16 cellular contexts compared by ENCODE assay signal in the genomic region with DNA sequence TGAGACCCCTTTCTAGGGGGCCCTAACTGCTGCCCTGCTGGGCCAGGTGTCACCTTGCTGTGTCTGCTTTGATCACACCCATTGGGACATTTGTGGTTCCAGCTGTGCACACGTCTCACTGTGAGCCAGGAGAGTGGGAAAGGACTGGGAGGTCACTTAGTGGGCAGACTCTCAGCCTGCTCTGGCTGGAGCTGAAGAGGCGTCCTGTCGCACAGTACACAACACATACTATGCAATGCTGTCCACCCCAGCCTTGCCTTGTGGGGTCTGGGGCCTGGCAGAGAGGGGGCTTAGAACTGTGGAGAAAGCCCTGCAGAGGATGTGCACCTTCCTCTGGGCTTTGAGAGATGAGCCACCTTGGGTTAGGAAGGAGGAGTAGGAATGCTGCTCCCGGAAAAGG. TPM values are rescaled to one million over a fixed set of nuclear protein-coding genes. Genes with fewer than 3 reads are reported as not detected.
DNase-seq lines count a peak whose midpoint lies in the region; ATAC-seq and TF ChIP-seq lines count a peak whose summit lies in the region.
"Had no signal": no experiment of that assay in that cellular context is flagged by ENCODE, and none has a peak within 500 bp of the region (broad histone marks: within the 10 kb centered on the region; RNA-seq: fewer than 3 reads in every experiment).

No MANE protein-coding gene starts in this region.

- H3K79me1 ChIP-seq in neuronal stem cell (ENCODE audit: low read depth, low read length) (no peaks in the 10 kb centered on the region), trophoblast cell (ENCODE audit: low read length) (no peaks in the 10 kb centered on the region)

- H2BK120ac ChIP-seq in neuronal stem cell (ENCODE audit: low read depth, low read length), result no peak overlapping the region
- H2BK120ac ChIP-seq in trophoblast cell (ENCODE audit: insufficient read depth, low read length, poor library complexity), result no peak overlapping the region

- ATAC-seq in DND-41 (ENCODE audit: insufficient read depth, low read depth) (0 out of 3 replicates have a peak, but pooled peaks have one; percentile 9), HG03139 (IDR thresholded peaks at IDR 0.05; ENCODE audit: unreplicated experiment) (no peak)
- ATAC-seq: CD8-positive, alpha-beta T cell had no signal

- WGBS in neuronal stem cell (ENCODE audit: extremely low coverage in 2 of 2, insufficient read length in 2 of 2, insufficient replicate concordance in 1 of 2), 2 donors, result no CpG with 5 or more reads among the region's 4 CpGs
- WGBS in trophoblast cell (ENCODE audit: extremely low coverage, insufficient coverage, insufficient read length), result no CpG with 5 or more reads among the region's 4 CpGs

- no peaks in the 10 kb centered on the region for H3K79me2 ChIP-seq in DND-41 (ENCODE audit: insufficient read depth, low read length)
- H3K79me2 ChIP-seq in trophoblast cell (ENCODE audit: control insufficient read depth, insufficient read depth, low read length, poor library complexity), result no peaks in the 10 kb centered on the region

- H3K4me1 Mint-ChIP-seq in activated naive CD8-positive, alpha-beta T cell (ENCODE audit: low read depth), result peaks cover 1% of the 10 kb centered on the region
- H3K4me1 Mint-ChIP-seq in activated naive CD8-positive, alpha-beta T cell treated with anti-CD3 and anti-CD28 coated beads for 36 hours, result peaks cover 3% of the 10 kb centered on the region
- peaks cover 46% of the 10 kb centered on the region for H3K4me1 Mint-ChIP-seq in dendritic cell treated with granulocyte-macrophage colony-stimulating factor and Interleukin-4, amounts not matched to agents 40 ng/mL and 50 ng/mL, for 4 days (ENCODE audit: low read depth)

- intact Hi-C loops in dendritic cell treated with granulocyte-macrophage colony-stimulating factor and Interleukin-4, amounts not matched to agents 40 ng/mL and 50 ng/mL, for 4 days (cut with micrococcal nuclease), result loop anchor here (5.0 kb wide), 1 partner anchor 39 kb away; no protein-coding TSS in a partner anchor

- H4K91ac ChIP-seq in neuronal stem cell (ENCODE audit: low read depth, low read length, poor library complexity) (no peak overlapping the region), trophoblast cell (ENCODE audit: low read depth, low read length) (no peak overlapping the region)

- H3K36me3 Mint-ChIP-seq in activated naive CD8-positive, alpha-beta T cell, result peaks cover 5% of the 10 kb centered on the region
- no peaks in the 10 kb centered on the region for H3K36me3 Mint-ChIP-seq in activated naive CD8-positive, alpha-beta T cell treated with anti-CD3 and anti-CD28 coated beads for 36 hours
- H3K36me3 Mint-ChIP-seq in dendritic cell treated with granulocyte-macrophage colony-stimulating factor and Interleukin-4, amounts not matched to agents 40 ng/mL and 50 ng/mL, for 4 days (ENCODE audit: low read depth), result peaks cover 5% of the 10 kb centered on the region
- H3K36me3 Mint-ChIP-seq: CD8-positive, alpha-beta T cell had no signal

- H3K9ac ChIP-seq in DND-41 (ENCODE audit: low read depth, low read length), result no peak overlapping the region
- H3K9ac ChIP-seq in neuronal stem cell (ENCODE audit: low read depth, low read length, poor library complexity), result no peak overlapping the region
- no peak overlapping the region for H3K9ac ChIP-seq in trophoblast cell (ENCODE audit: low read length)
- H3K9ac ChIP-seq: BLaER1, GM23248 had no signal

- H3K18ac ChIP-seq in neuronal stem cell (ENCODE audit: low read length) (peak overlapping the region; percentile 49), trophoblast cell (ENCODE audit: low read length) (no peak overlapping the region)

- H3K4me2 ChIP-seq in DND-41 (ENCODE audit: insufficient read depth, low read length), result no peak overlapping the region
- no peak overlapping the region for H3K4me2 ChIP-seq in neuronal stem cell (ENCODE audit: insufficient read depth, low read length, poor library complexity, severe bottlenecking)
- H3K4me2 ChIP-seq in trophoblast cell (ENCODE audit: low read length), result no peak overlapping the region
- H3K4me2 ChIP-seq: BLaER1 had no signal

- H3K36me3 ChIP-seq in DND-41 (ENCODE audit: insufficient read depth, low read length), result no peaks in the 10 kb centered on the region
- H3K36me3 ChIP-seq in neuronal stem cell (replicated peaks in 1 of 2; ENCODE audit: control insufficient read depth in 2 of 2, insufficient read depth in 2 of 2, low read length in 2 of 2), result no peaks in the 10 kb centered on the region
- no peaks in the 10 kb centered on the region for H3K36me3 ChIP-seq in trophoblast cell (ENCODE audit: control insufficient read depth in 1 of 2, insufficient read depth in 2 of 2, low read length in 2 of 2)

- H2AK5ac ChIP-seq in neuronal stem cell (ENCODE audit: low read depth, low read length), result no peak overlapping the region
- H2AK5ac ChIP-seq in trophoblast cell (ENCODE audit: low read length), result no peak overlapping the region

- H2BK15ac ChIP-seq in neuronal stem cell (ENCODE audit: low read length), result no peak overlapping the region

- H3K27me3 ChIP-seq in DND-41 (ENCODE audit: insufficient read depth, low read length, poor library complexity) (no peaks in the 10 kb centered on the region), neuronal stem cell (ENCODE audit: control insufficient read depth in 3 of 3, insufficient read depth in 3 of 3, low read depth in 1 of 3, low read length in 3 of 3) (no peaks in the 10 kb centered on the region), trophoblast cell (ENCODE audit: insufficient read depth, low read length) (no peaks in the 10 kb centered on the region)
- H3K27me3 ChIP-seq: BLaER1 had no signal

- H3K4ac ChIP-seq in neuronal stem cell (ENCODE audit: low read length) (no peak overlapping the region), trophoblast cell (ENCODE audit: low read depth, low read length) (no peak overlapping the region)

- H3K9me3 ChIP-seq in DND-41 (ENCODE audit: insufficient read depth, low read length, severe bottlenecking) (no peaks in the 10 kb centered on the region), neuronal stem cell (replicated peaks in 1 of 2; ENCODE audit: control insufficient read depth in 2 of 2, insufficient read depth in 1 of 2, low read depth in 1 of 2, low read length in 2 of 2) (no peaks in the 10 kb centered on the region), trophoblast cell (ENCODE audit: insufficient read depth, low read depth, low read length) (no peaks in the 10 kb centered on the region)
- H3K9me3 ChIP-seq: BLaER1 had no signal

- no peaks in the 10 kb centered on the region for H3K27me3 Mint-ChIP-seq in activated naive CD8-positive, alpha-beta T cell
- no peaks in the 10 kb centered on the region for H3K27me3 Mint-ChIP-seq in activated naive CD8-positive, alpha-beta T cell treated with anti-CD3 and anti-CD28 coated beads for 36 hours
- H3K27me3 Mint-ChIP-seq in dendritic cell treated with granulocyte-macrophage colony-stimulating factor and Interleukin-4, amounts not matched to agents 40 ng/mL and 50 ng/mL, for 4 days, result no peaks in the 10 kb centered on the region

- H3K27ac Mint-ChIP-seq in activated naive CD8-positive, alpha-beta T cell, result peak overlapping the region; percentile 34
- no peak overlapping the region for H3K27ac Mint-ChIP-seq in activated naive CD8-positive, alpha-beta T cell treated with anti-CD3 and anti-CD28 coated beads for 36 hours
- H3K27ac Mint-ChIP-seq in dendritic cell treated with granulocyte-macrophage colony-stimulating factor and Interleukin-4, amounts not matched to agents 40 ng/mL and 50 ng/mL, for 4 days, result peak overlapping the region; percentile 67
- H3K27ac Mint-ChIP-seq: CD8-positive, alpha-beta T cell had no signal

- no peak for DNase-seq in activated naive CD8-positive, alpha-beta T cell treated with anti-CD3 and anti-CD28 coated beads for 36 hours
- no peak for DNase-seq in DND-41
- no peak for DNase-seq in neuronal stem cell (ENCODE audit: low spot score)
- DNase-seq in trophoblast cell, result no peak
- DNase-seq in NCI-H446 (lab: John Stamatoyannopoulos, UW), result no peak
- DNase-seq: 8988T; Calu3; CD8-positive, alpha-beta T cell; DMS79 treated with DMSO at 0.1 percent for 48 hours; EL; GM23248; HCEC 1CT had no signal

- H4K8ac ChIP-seq in neuronal stem cell (ENCODE audit: low read depth, low read length) (no peak overlapping the region), trophoblast cell (ENCODE audit: low read depth, low read length) (no peak overlapping the region)

- no peak overlapping the region for H3K4me3 Mint-ChIP-seq in activated naive CD8-positive, alpha-beta T cell
- H3K4me3 Mint-ChIP-seq in activated naive CD8-positive, alpha-beta T cell treated with anti-CD3 and anti-CD28 coated beads for 36 hours, result no peak overlapping the region
- no peak overlapping the region for H3K4me3 Mint-ChIP-seq in dendritic cell treated with granulocyte-macrophage colony-stimulating factor and Interleukin-4, amounts not matched to agents 40 ng/mL and 50 ng/mL, for 4 days
- H3K4me3 Mint-ChIP-seq: CD8-positive, alpha-beta T cell had no signal

- H2BK12ac ChIP-seq in neuronal stem cell (ENCODE audit: low read length) (no peak overlapping the region), trophoblast cell (ENCODE audit: low read length) (no peak overlapping the region)

- no peak overlapping the region for H4K12ac ChIP-seq in trophoblast cell (ENCODE audit: low read depth, low read length)

- no peaks in the 10 kb centered on the region for H3K4me1 ChIP-seq in DND-41 (ENCODE audit: insufficient read depth, low read length)
- H3K4me1 ChIP-seq in neuronal stem cell (ENCODE audit: control insufficient read depth in 2 of 2, insufficient read depth in 1 of 2, low read depth in 1 of 2, low read length in 2 of 2), result no peaks in the 10 kb centered on the region
- no peaks in the 10 kb centered on the region for H3K4me1 ChIP-seq in trophoblast cell (ENCODE audit: control insufficient read depth in 1 of 2, insufficient read depth in 2 of 2, low read length in 2 of 2)
- H3K4me1 ChIP-seq: BLaER1 had no signal

- no peak overlapping the region for H3K14ac ChIP-seq in neuronal stem cell (ENCODE audit: low read length)
- no peak overlapping the region for H3K14ac ChIP-seq in trophoblast cell (ENCODE audit: low read length)

- H2AFZ ChIP-seq in DND-41 (ENCODE audit: low read depth, low read length) (no peak overlapping the region), neuronal stem cell (ENCODE audit: low read length) (no peak overlapping the region), trophoblast cell (ENCODE audit: insufficient read depth, low read length, poor library complexity) (no peak overlapping the region)
- H2AFZ ChIP-seq: GM23248 had no signal

- H2BK5ac ChIP-seq in neuronal stem cell (ENCODE audit: low read length) (peak overlapping the region; percentile 19), trophoblast cell (ENCODE audit: low read depth, low read length, poor library complexity) (no peak overlapping the region)

- H3K27ac ChIP-seq in DND-41 (ENCODE audit: low read length) (0 out of 2 replicates have a peak overlapping the region, but pooled peaks have one; percentile 6), neuronal stem cell (replicated peaks; ENCODE audit: low read length) (no peak overlapping the region), trophoblast cell (ENCODE audit: low read depth, low read length) (no peak overlapping the region)
- H3K27ac ChIP-seq: BLaER1, GM23248 had no signal

- H3K9me3 Mint-ChIP-seq in activated naive CD8-positive, alpha-beta T cell (ENCODE audit: low read depth), result no peaks in the 10 kb centered on the region
- no peaks in the 10 kb centered on the region for H3K9me3 Mint-ChIP-seq in activated naive CD8-positive, alpha-beta T cell treated with anti-CD3 and anti-CD28 coated beads for 36 hours
- peaks cover 7% of the 10 kb centered on the region for H3K9me3 Mint-ChIP-seq in dendritic cell treated with granulocyte-macrophage colony-stimulating factor and Interleukin-4, amounts not matched to agents 40 ng/mL and 50 ng/mL, for 4 days
- H3K9me3 Mint-ChIP-seq: CD8-positive, alpha-beta T cell had no signal

- no peaks in the 10 kb centered on the region for H4K20me1 ChIP-seq in DND-41 (ENCODE audit: insufficient read depth, low read length)
- H4K20me1 ChIP-seq: BLaER1 had no signal

- no peak for TF ChIP-seq CTCF in DND-41 (IDR thresholded peaks at IDR 0.05; ENCODE audit: borderline replicate concordance, extremely low read depth, low read length, poor library complexity, severe bottlenecking)

- H3K23ac ChIP-seq in neuronal stem cell (ENCODE audit: low read depth, low read length, poor library complexity) (no peak overlapping the region), trophoblast cell (ENCODE audit: low read length) (no peak overlapping the region)

- H3K4me3 ChIP-seq in DND-41 (ENCODE audit: low read depth in 1 of 2, low read length in 2 of 2), result no peak overlapping the region
- H3K4me3 ChIP-seq in neuronal stem cell (ENCODE audit: low read length in 2 of 2), result no peak overlapping the region
- H3K4me3 ChIP-seq in trophoblast cell (ENCODE audit: low read depth, low read length), result no peak overlapping the region
- H3K4me3 ChIP-seq: BLaER1, GM23248 had no signal

RNA-seq across cellular contexts. Expression of a gene that starts 25.3 kb away (rescaled TPM):
- under 1 TPM; 0.54 to 0.74 TPM for total RNA-seq in activated naive CD8-positive, alpha-beta T cell treated with anti-CD3 and anti-CD28 coated beads for 36 hours
- polyA plus RNA-seq in neuronal stem cell (2013, experiment 1 of 2), result 0.54 TPM
- polyA plus RNA-seq in neuronal stem cell (2013, experiment 2 of 2), result 0.75 TPM
- 0.16 and 0.22 TPM in 2 replicates for polyA plus RNA-seq in trophoblast cell (2013)
